ENCODE assay signal across 35 cellular contexts in the genomic region with DNA sequence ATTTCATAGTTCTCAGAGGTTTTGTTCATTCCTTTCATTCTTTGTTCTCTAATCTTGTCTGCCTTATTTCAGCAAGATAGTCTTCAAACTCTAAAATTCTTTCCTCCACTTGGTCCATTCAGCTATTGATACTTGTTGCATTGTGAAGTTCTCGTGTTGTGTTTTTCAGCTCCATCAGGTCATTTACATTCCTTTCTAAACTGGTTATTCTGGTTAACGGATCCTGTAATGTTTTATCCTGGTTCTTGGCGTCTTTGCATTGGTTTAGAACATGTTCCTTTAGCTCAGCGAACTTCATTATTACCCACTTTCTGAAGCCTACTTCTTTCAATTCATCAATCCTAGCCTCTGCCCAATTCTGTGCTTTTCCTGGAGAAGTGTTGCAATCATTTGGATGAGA. TPM values are rescaled to one million over a fixed set of nuclear protein-coding genes. Genes with fewer than 3 reads are reported as not detected.
"Had no signal": no experiment of that assay in that cellular context is flagged by ENCODE, and none has a peak within 500 bp of the region (broad histone marks: within the 10 kb centered on the region; RNA-seq: fewer than 3 reads in every experiment).

No MANE protein-coding gene starts in this region.

- ATAC-seq: effector memory CD8-positive, alpha-beta T cell; esophagus mucosa; foreskin keratinocyte; gastrocnemius medialis; gastroesophageal sphincter; heart left ventricle had no signal

- H3K27ac ChIP-seq: colonic mucosa, coronary artery, epithelial cell of prostate, esophagus muscularis mucosa, esophagus squamous epithelium, foreskin keratinocyte, gastrocnemius medialis, gastroesophageal sphincter, heart left ventricle had no signal

- H3K27me3 ChIP-seq: colonic mucosa, dorsolateral prefrontal cortex, esophagus muscularis mucosa, esophagus squamous epithelium, gastrocnemius medialis, heart left ventricle had no signal

- H3K4me1 ChIP-seq: colonic mucosa, esophagus muscularis mucosa, foreskin keratinocyte, gastrocnemius medialis, gastroesophageal sphincter, heart left ventricle had no signal

- DNase-seq: colonic mucosa; cortex of kidney; dermis blood vessel endothelial cell; dorsolateral prefrontal cortex; effector CD4-positive, alpha-beta T cell; effector CD8-positive, alpha-beta T cell; effector memory CD4-positive, alpha-beta T cell; effector memory CD8-positive, alpha-beta T cell; endodermal cell; erythroblast; esophagus squamous epithelium; foreskin fibroblast; foreskin keratinocyte; foreskin melanocyte; gastrocnemius medialis; glutamatergic neuron; head of caudate nucleus; heart left ventricle had no signal

- H3K9me3 ChIP-seq: colonic mucosa, esophagus muscularis mucosa, esophagus squamous epithelium, gastrocnemius medialis, gastroesophageal sphincter, heart left ventricle had no signal

- FAIRE-seq: colon, endometrium, endothelial cell of umbilical vein, frontal cortex had no signal

- H3K36me3 ChIP-seq: colonic mucosa, esophagus squamous epithelium, gastrocnemius medialis had no signal

- H3K4me3 ChIP-seq: colonic mucosa, coronary artery, dorsolateral prefrontal cortex, esophagus muscularis mucosa, esophagus squamous epithelium, gastrocnemius medialis, gastroesophageal sphincter, heart left ventricle had no signal

RNA-seq across cellular contexts. Expression of a gene that starts 45.1 kb away (rescaled TPM):
- total RNA-seq: cerebellum, chondrocyte, colonic mucosa, dermis blood vessel endothelial cell, dermis microvascular lymphatic vessel endothelial cell, endodermal cell, endothelial cell of umbilical vein, epithelial cell of proximal tubule, esophagus mucosa, esophagus muscularis mucosa, esophagus squamous epithelium, fibroblast of lung, fibroblast of villous mesenchyme, foreskin keratinocyte, frontal cortex, gastrocnemius medialis, gastroesophageal sphincter, glomerular endothelial cell, heart left ventricle had no signal
- polyA plus RNA-seq: endothelial cell of umbilical vein, esophagus, fibroblast of lung, foreskin keratinocyte, heart left ventricle had no signal
